Comparison of ENCODE assay signal across 17 cellular contexts in the genomic region with DNA sequence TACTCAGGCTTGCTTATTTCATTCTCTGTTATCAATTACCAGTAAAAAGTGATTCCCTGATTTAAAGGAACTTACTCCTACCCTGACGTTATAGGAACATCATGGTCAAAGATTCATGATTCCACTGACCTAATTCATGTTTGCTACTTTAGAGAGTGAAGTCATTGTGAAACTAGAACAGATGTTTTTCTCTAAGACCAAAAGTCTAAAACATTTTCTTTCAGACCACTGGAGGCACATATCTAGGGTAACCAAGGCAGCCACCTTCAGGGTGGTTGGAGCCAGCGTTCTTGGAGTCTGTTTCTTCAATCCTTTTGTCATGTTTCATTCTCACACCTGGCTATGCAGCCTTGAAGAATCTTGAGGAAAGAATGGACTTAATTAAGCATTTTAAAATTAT.
DNase-seq lines count a peak whose midpoint lies in the region; ATAC-seq, FAIRE-seq and TF ChIP-seq lines count a peak whose summit lies in the region.
"Had no signal": no experiment of that assay in that cellular context is flagged by ENCODE, and none has a peak within 500 bp of the region (broad histone marks: within the 10 kb centered on the region; RNA-seq: fewer than 3 reads in every experiment).

No MANE protein-coding gene starts in this region.

- no peak overlapping the region for H3K27ac Mint-ChIP-seq in osteocyte (ENCODE audit: unreplicated experiment)
- H3K27ac Mint-ChIP-seq: activated B cell treated with CpG ODN at 0.5 μM for 24 hours, nephron had no signal

- no peaks in the 10 kb centered on the region for H3K27me3 Mint-ChIP-seq in osteocyte (ENCODE audit: unreplicated experiment)
- H3K27me3 Mint-ChIP-seq: activated B cell treated with CpG ODN at 0.5 μM for 24 hours had no signal

- no peak for FAIRE-seq in GM19239 (lab: Jason Lieb, UNC)
- FAIRE-seq: A204.1 had no signal

- ATAC-seq in GM19351 (IDR thresholded peaks at IDR 0.05; ENCODE audit: unreplicated experiment) = peak; percentile 98
- ATAC-seq in HG02852 (IDR thresholded peaks at IDR 0.05; ENCODE audit: unreplicated experiment) = peak; percentile 93
- ATAC-seq in HG03520 (IDR thresholded peaks at IDR 0.05; ENCODE audit: unreplicated experiment) = peak; percentile 96
- no peak for ATAC-seq in activated CD4-positive, CD25-positive, alpha-beta regulatory T cell treated with anti-CD3 and anti-CD28 coated beads, Interleukin-2, amount 50 U/mL, for 24 hours
- ATAC-seq: HCT116, heart left ventricle, left lung had no signal

- H3K36me3 Mint-ChIP-seq in osteocyte (ENCODE audit: unreplicated experiment) = no peaks in the 10 kb centered on the region

- H3K9me3 Mint-ChIP-seq in osteocyte (ENCODE audit: unreplicated experiment) = no peaks in the 10 kb centered on the region
- H3K9me3 Mint-ChIP-seq: activated B cell treated with CpG ODN at 0.5 μM for 24 hours, nephron had no signal

- H3K4me1 Mint-ChIP-seq in osteocyte (ENCODE audit: unreplicated experiment) = no peaks in the 10 kb centered on the region
- H3K4me1 Mint-ChIP-seq: activated B cell treated with CpG ODN at 0.5 μM for 24 hours, nephron had no signal

- peak; percentile 3 for DNase-seq in GM10266 (ENCODE audit: extremely low spot score)
- DNase-seq in GM19239 (ENCODE audit: insufficient read length, low spot score) = no peak
- no peak for DNase-seq in NOMO-1 (lab: John Stamatoyannopoulos, UW; ENCODE audit: unreplicated experiment in 2 of 2)
- no peak for DNase-seq in osteocyte (ENCODE audit: extremely low spot score, unreplicated experiment)
- DNase-seq: activated B cell treated with CpG ODN at 0.5 μM for 24 hours, Caco-2, heart left ventricle, left lung, NCI-H1436 treated with DMSO at 0.1 percent for 48 hours, NCI-H774 had no signal

- TF ChIP-seq CTCF in GM10266 (IDR thresholded peaks at IDR 0.05; ENCODE audit: control insufficient read depth, insufficient read depth, low read depth, missing control alignments) (no peak), osteocyte (IDR thresholded peaks at IDR 0.05) (no peak)

- no peak overlapping the region for H3K4me3 Mint-ChIP-seq in osteocyte (ENCODE audit: unreplicated experiment)
- H3K4me3 Mint-ChIP-seq: activated B cell treated with CpG ODN at 0.5 μM for 24 hours, nephron had no signal

Comparison
In these comparisons a context has a peak if more than half of its experiments do, and no peak if none do; other contexts are left out.
1. ATAC-seq: peak in GM19351 (single experiment), HG02852 (single experiment) and HG03520 (single experiment); none in activated CD4-positive, CD25-positive, alpha-beta regulatory T cell treated with anti-CD3 and anti-CD28 coated beads, Interleukin-2, amount 50 U/mL, for 24 hours (0 of 2).